ENCODE assay signal across 8 cellular contexts in the genomic region with DNA sequence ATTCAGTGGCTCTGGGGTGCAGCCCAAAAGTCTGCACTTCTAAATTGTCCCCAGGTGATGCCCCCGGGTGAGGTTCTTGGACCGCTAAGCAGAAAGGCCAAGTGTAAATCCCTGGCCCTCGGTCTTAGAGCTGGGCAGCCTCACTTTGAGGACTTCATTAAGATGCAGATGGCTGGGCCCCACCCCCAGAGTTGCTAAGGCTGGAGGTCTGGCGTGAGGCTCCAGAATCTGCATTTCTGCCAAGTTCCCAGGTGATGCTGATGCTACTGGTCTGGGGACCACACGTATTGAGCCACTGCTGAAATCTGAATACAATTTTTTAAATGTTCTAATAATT. TPM values are rescaled to one million over a fixed set of nuclear protein-coding genes. Genes with fewer than 3 reads are reported as not detected.
DNase-seq lines count a peak whose midpoint lies in the region; ATAC-seq, FAIRE-seq and TF ChIP-seq lines count a peak whose summit lies in the region.

No MANE protein-coding gene starts in this region.

- TF ChIP-seq CTCF in kidney (IDR thresholded peaks at IDR 0.05; ENCODE audit: borderline replicate concordance, extremely low read depth, insufficient read depth): no peak
- no peak for TF ChIP-seq CTCF in D721Med (IDR thresholded peaks at IDR 0.05; ENCODE audit: insufficient read depth, missing control alignments)

- H3K4me3 ChIP-seq in kidney (ENCODE audit: low read length in 2 of 2): peak overlapping the region in 1 of 2 donors; percentile 77

- H3K36me3 Mint-ChIP-seq in activated naive CD8-positive, alpha-beta T cell treated with anti-CD3 and anti-CD28 coated beads for 36 hours: peaks cover 8% of the 10 kb centered on the region

- no peak overlapping the region for H3K9ac ChIP-seq in kidney (ENCODE audit: low read length in 2 of 2)

- DNase-seq in activated gamma-delta T cell treated with Interleukin-2 at 50 U/mL for 16 hours (peak; percentile 5), activated gamma-delta T cell (lab: John Stamatoyannopoulos, UW) (no peak), kidney (peak; percentile 58), D721Med (ENCODE audit: insufficient read length, low spot score) (no peak)
- DNase-seq in activated naive CD8-positive, alpha-beta T cell treated with anti-CD3 and anti-CD28 coated beads for 36 hours: no peak

- intact Hi-C loops in kidney (cut with DNase I): no loop called here

- FAIRE-seq in kidney (lab: Jason Lieb, UNC): no peak
- no peak for FAIRE-seq in D721Med (lab: Jason Lieb, UNC)

- H3K27ac ChIP-seq in kidney (ENCODE audit: low read depth in 2 of 2, low read length in 2 of 2) (no peak overlapping the region), temporal lobe (ENCODE audit: low read depth, low read length) (peak overlapping the region; percentile 38)

- H3K9me3 Mint-ChIP-seq in activated naive CD8-positive, alpha-beta T cell treated with anti-CD3 and anti-CD28 coated beads for 36 hours: no peaks in the 10 kb centered on the region

- peaks cover 30% of the 10 kb centered on the region for H3K4me1 Mint-ChIP-seq in activated naive CD8-positive, alpha-beta T cell treated with anti-CD3 and anti-CD28 coated beads for 36 hours

- H3K4me1 ChIP-seq in kidney (ENCODE audit: control insufficient read depth in 1 of 2, insufficient read depth in 1 of 2, low read depth in 1 of 2, low read length in 2 of 2): peaks cover 0 to 9% of the 10 kb centered on the region in 2 donors

- H3K27me3 Mint-ChIP-seq in activated naive CD8-positive, alpha-beta T cell treated with anti-CD3 and anti-CD28 coated beads for 36 hours: no peaks in the 10 kb centered on the region

- no peaks in the 10 kb centered on the region for H3K9me3 ChIP-seq in kidney (ENCODE audit: control insufficient read depth in 1 of 2, low read length in 2 of 2)

- H3K36me3 ChIP-seq in kidney (ENCODE audit: control insufficient read depth in 1 of 2, insufficient read depth in 2 of 2, low read length in 2 of 2): no peaks in the 10 kb centered on the region

- H3K4me3 Mint-ChIP-seq in activated naive CD8-positive, alpha-beta T cell treated with anti-CD3 and anti-CD28 coated beads for 36 hours: peak overlapping the region; percentile 97

- H3K27ac Mint-ChIP-seq in activated naive CD8-positive, alpha-beta T cell treated with anti-CD3 and anti-CD28 coated beads for 36 hours: no peak overlapping the region

- no peak for ATAC-seq in HG03139 (IDR thresholded peaks at IDR 0.05; ENCODE audit: unreplicated experiment)
- ATAC-seq in GM21723 (IDR thresholded peaks at IDR 0.05; ENCODE audit: unreplicated experiment): no peak

RNA-seq across cellular contexts. Expression of a gene that starts 0.7 kb away (rescaled TPM):
- 10 to 100 TPM; 23.2 TPM for total RNA-seq in activated naive CD8-positive, alpha-beta T cell treated with anti-CD3 and anti-CD28 coated beads for 36 hours
- total RNA-seq in kidney (20.5 TPM), temporal lobe (50.6 TPM)
- polyA plus RNA-seq in kidney (ENCODE audit: insufficient read depth, low read depth, low replicate concordance): 4.8 TPM

Comparison
In these comparisons a context has a peak if more than half of its experiments do, and no peak if none do; other contexts are left out.
1. DNase-seq: peak in activated gamma-delta T cell treated with Interleukin-2 at 50 U/mL for 16 hours (single experiment) and kidney (single experiment); none in activated gamma-delta T cell (single experiment), activated naive CD8-positive, alpha-beta T cell treated with anti-CD3 and anti-CD28 coated beads for 36 hours (single experiment) and D721Med (single experiment).